ENCODE assay signal across 19 cellular contexts in genomic region chr3:48680811-48681540, GRCh38. TPM values are rescaled to one million over a fixed set of nuclear protein-coding genes. Genes with fewer than 3 reads are reported as not detected.
DNase-seq lines count a peak whose midpoint lies in the region; ATAC-seq and TF ChIP-seq lines count a peak whose summit lies in the region.
"Had no signal": no experiment of that assay in that cellular context is flagged by ENCODE, and none has a peak within 500 bp of the region (broad histone marks: within the 10 kb centered on the region; RNA-seq: fewer than 3 reads in every experiment).

No MANE protein-coding gene starts in this region.

- peaks cover 55% of the 10 kb centered on the region for H3K36me3 ChIP-seq in IMR-90 (ENCODE audit: control insufficient read depth, insufficient read depth, low read length)

- no peak overlapping the region for H3K56ac ChIP-seq in IMR-90 (ENCODE audit: extremely low read depth, insufficient read depth, low read length)

- no peak overlapping the region for H2BK20ac ChIP-seq in IMR-90 (ENCODE audit: low read depth, low read length)

- H2BK5ac ChIP-seq in IMR-90 (ENCODE audit: low read depth, low read length, poor library complexity, severe bottlenecking) = no peak overlapping the region

- no peak for TF ChIP-seq CTCF in IMR-90 (conservative IDR thresholded peaks at IDR 0.05; ENCODE audit: low read depth, low read length)
- TF ChIP-seq CTCF in glutamatergic neuron (IDR thresholded peaks at IDR 0.05; ENCODE audit: partially characterized antibody, unreplicated experiment) = no peak
- TF ChIP-seq CTCF in type B pancreatic cell (conservative IDR thresholded peaks at IDR 0.05) = no peak

- H3K27me3 ChIP-seq in IMR-90 (ENCODE audit: control insufficient read depth, insufficient read depth, low read length) = no peaks in the 10 kb centered on the region

- H3K18ac ChIP-seq in IMR-90 (ENCODE audit: low read depth, low read length) = no peak overlapping the region

- H3K79me1 ChIP-seq in IMR-90 (ENCODE audit: low read depth in 1 of 2, low read length in 2 of 2) = peaks cover 20 to 70% of the 10 kb centered on the region in 2 experiments; a peak in 3 of 4 replicates

- in situ Hi-C loops in IMR-90 (cut with MboI; ENCODE audit: low sequenced_read_pairs) = no loop called here

- no TSS peak for BruUV-seq in IMR-90 (replicated peaks; lab: Mats Ljungman, UMichigan)

- no peak overlapping the region for H3K4me3 ChIP-seq in IMR-90 (ENCODE audit: insufficient read depth, low read depth, low read length)

- H3K4me1 Mint-ChIP-seq in glutamatergic neuron (ENCODE audit: low read depth, unreplicated experiment) (peaks cover 12% of the 10 kb centered on the region), type B pancreatic cell (ENCODE audit: unreplicated experiment) (peaks cover 17% of the 10 kb centered on the region)
- H3K4me1 Mint-ChIP-seq in stimulated activated effector memory CD8-positive, alpha-beta T cell treated with anti-CD3 and anti-CD28 coated beads, Interleukin-12 subunit alpha, Interleukin-12 subunit beta, amount 100 ng/mL, for 72 hours = peaks cover 39% of the 10 kb centered on the region

- H3K23ac ChIP-seq in IMR-90 (ENCODE audit: low read depth, low read length) = no peak overlapping the region

- H3K9me1 ChIP-seq in IMR-90 (ENCODE audit: insufficient read depth, low read length) = peaks cover 54% of the 10 kb centered on the region

- intact Hi-C loops in IMR-90 (cut with micrococcal nuclease) = no loop called here

- H3K9me3 Mint-ChIP-seq in activated naive CD4-positive, alpha-beta T cell treated with anti-CD3 and anti-CD28 coated beads, Interleukin-2, amount 50 U/mL, for 72 hours = no peaks in the 10 kb centered on the region
- H3K9me3 Mint-ChIP-seq in glutamatergic neuron (ENCODE audit: unreplicated experiment) (peaks cover under 1% of the 10 kb centered on the region), type B pancreatic cell (no peaks in the 10 kb centered on the region)
- H3K9me3 Mint-ChIP-seq in stimulated activated effector memory CD8-positive, alpha-beta T cell treated with anti-CD3 and anti-CD28 coated beads, Interleukin-12 subunit alpha, Interleukin-12 subunit beta, amount 100 ng/mL, for 72 hours = no peaks in the 10 kb centered on the region
- H3K9me3 Mint-ChIP-seq: CD4-positive, alpha-beta memory T cell had no signal

- H3K4me3 Mint-ChIP-seq in glutamatergic neuron (ENCODE audit: unreplicated experiment) (no peak overlapping the region), type B pancreatic cell (no peak overlapping the region)
- no peak overlapping the region for H3K4me3 Mint-ChIP-seq in stimulated activated effector memory CD8-positive, alpha-beta T cell treated with anti-CD3 and anti-CD28 coated beads, Interleukin-12 subunit alpha, Interleukin-12 subunit beta, amount 100 ng/mL, for 72 hours

- no peak overlapping the region for H3K9ac ChIP-seq in IMR-90 (ENCODE audit: low read depth, low read length)

- POLR2A ChIA-PET in IMR-90 (lab: Charles Lee; ENCODE audit: unreplicated experiment) = no interaction called here

- WGBS in IMR-90 (ENCODE audit: extremely low coverage in 2 of 2, insufficient read length in 1 of 2), 2 experiments = 87% methylated on average over 10 of the region's 17 CpGs; no CpG with 5 or more reads in 1 of the 2 experiments

- H4K8ac ChIP-seq in IMR-90 (ENCODE audit: low read depth in 2 of 2, low read length in 2 of 2) = no peak overlapping the region

- H3K27ac ChIP-seq in IMR-90 (ENCODE audit: insufficient read depth, low read length) = no peak overlapping the region

- dilution Hi-C loops in IMR-90 (cut with HindIII; ENCODE audit: low sequenced_read_pairs, unreplicated experiment) = no loop called here

- H3K27me3 Mint-ChIP-seq in glutamatergic neuron (ENCODE audit: unreplicated experiment) = peaks cover 5% of the 10 kb centered on the region
- H3K27me3 Mint-ChIP-seq in type B pancreatic cell = no peaks in the 10 kb centered on the region
- H3K27me3 Mint-ChIP-seq: CD4-positive, alpha-beta memory T cell had no signal

- H2BK15ac ChIP-seq in IMR-90 (ENCODE audit: low read depth, low read length) = no peak overlapping the region

- CTCF ChIA-PET in IMR-90 (lab: Yijun Ruan, JAX) = no interaction called here

- TF ChIP-seq POLR2A in IMR-90 (IDR thresholded peaks at IDR 0.05; ENCODE audit: low read depth, low read length) = no peak

- no peak for DNase-seq in activated naive CD4-positive, alpha-beta T cell treated with anti-CD3 and anti-CD28 coated beads, Interleukin-2, amount 50 U/mL, for 72 hours (ENCODE audit: low spot score in 2 of 2)
- DNase-seq in activated naive CD4-positive, alpha-beta T cell (lab: John Stamatoyannopoulos, UW) = no peak
- no peak for DNase-seq in IMR-90
- no peak for DNase-seq in glutamatergic neuron
- DNase-seq in stimulated activated effector memory CD8-positive, alpha-beta T cell treated with anti-CD3 and anti-CD28 coated beads, Interleukin-12 subunit alpha, Interleukin-12 subunit beta, amount 100 ng/mL, for 72 hours (ENCODE audit: low spot score in 2 of 2) = no peak
- DNase-seq in glomerular visceral epithelial cell (ENCODE audit: extremely low spot score) = no peak
- no peak for DNase-seq in type B pancreatic cell (ENCODE audit: extremely low spot score, unreplicated experiment)
- DNase-seq: AML-193; CD4-positive, alpha-beta memory T cell; KG1; NCI-H1092 treated with DMSO at 0.1 percent for 48 hours; NCI-H1694; NCI-H2107; NCI-H69; NK-92 treated with Interleukin-12 subunit alpha and Interleukin-12 subunit beta, amount 100 ng/mL, for 24 hours; OCI-M1 had no signal

- no peak for ATAC-seq in activated naive CD4-positive, alpha-beta T cell treated with anti-CD3 and anti-CD28 coated beads, Interleukin-2, amount 50 U/mL, for 72 hours
- no peak for ATAC-seq in IMR-90 (ENCODE audit: low read depth)
- no peak for ATAC-seq in stimulated activated effector memory CD8-positive, alpha-beta T cell treated with anti-CD3 and anti-CD28 coated beads, Interleukin-12 subunit alpha, Interleukin-12 subunit beta, amount 100 ng/mL, for 72 hours

- H3K14ac ChIP-seq in IMR-90 (replicated peaks; ENCODE audit: low read depth, low read length) = no peak overlapping the region

- peak overlapping the region; percentile 23 to 69 for H3K27ac Mint-ChIP-seq in activated naive CD4-positive, alpha-beta T cell treated with anti-CD3 and anti-CD28 coated beads, Interleukin-2, amount 50 U/mL, for 72 hours
- peak overlapping the region; percentile 35 for H3K27ac Mint-ChIP-seq in glutamatergic neuron (ENCODE audit: unreplicated experiment)
- H3K27ac Mint-ChIP-seq in stimulated activated effector memory CD8-positive, alpha-beta T cell treated with anti-CD3 and anti-CD28 coated beads, Interleukin-12 subunit alpha, Interleukin-12 subunit beta, amount 100 ng/mL, for 72 hours = peak overlapping the region; percentile 75
- H3K27ac Mint-ChIP-seq in type B pancreatic cell = no peak overlapping the region

- H4K5ac ChIP-seq in IMR-90 (ENCODE audit: low read depth, low read length) = no peak overlapping the region

- no peak overlapping the region for H2AK5ac ChIP-seq in IMR-90 (ENCODE audit: low read depth, low read length)

- no peaks in the 10 kb centered on the region for H3K9me3 ChIP-seq in IMR-90 (ENCODE audit: control insufficient read depth, insufficient read depth, low read length)

- H2AK9ac ChIP-seq in IMR-90 (replicated peaks; ENCODE audit: low read depth, low read length, poor library complexity) = peak overlapping the region; percentile 48

- H3K36me3 Mint-ChIP-seq in activated naive CD4-positive, alpha-beta T cell treated with anti-CD3 and anti-CD28 coated beads, Interleukin-2, amount 50 U/mL, for 72 hours = peaks cover 0 to 58% of the 10 kb centered on the region in 2 donors
- peaks cover 8% of the 10 kb centered on the region for H3K36me3 Mint-ChIP-seq in glutamatergic neuron (ENCODE audit: unreplicated experiment)
- H3K36me3 Mint-ChIP-seq in stimulated activated effector memory CD8-positive, alpha-beta T cell treated with anti-CD3 and anti-CD28 coated beads, Interleukin-12 subunit alpha, Interleukin-12 subunit beta, amount 100 ng/mL, for 72 hours = peaks cover 49% of the 10 kb centered on the region
- peaks cover 19% of the 10 kb centered on the region for H3K36me3 Mint-ChIP-seq in type B pancreatic cell

- H4K91ac ChIP-seq in IMR-90 (ENCODE audit: insufficient read depth, low read depth, low read length) = no peak overlapping the region

- no peak for TF ChIP-seq RAD21 in IMR-90 (IDR thresholded peaks at IDR 0.05; ENCODE audit: low read length)

- no peak overlapping the region for H3K4me2 ChIP-seq in IMR-90 (ENCODE audit: low read depth, low read length)

- H2AFZ ChIP-seq in IMR-90 (replicated peaks; ENCODE audit: low read length, poor library complexity) = no peak overlapping the region

- no peak overlapping the region for H2BK120ac ChIP-seq in IMR-90 (ENCODE audit: low read depth, low read length)

- peaks cover 19% of the 10 kb centered on the region for H4K20me1 ChIP-seq in IMR-90 (ENCODE audit: insufficient read depth, low read length)

- no peak overlapping the region for H3K4ac ChIP-seq in IMR-90 (ENCODE audit: low read depth, low read length)

- peaks cover 34% of the 10 kb centered on the region for H3K4me1 ChIP-seq in IMR-90 (ENCODE audit: control insufficient read depth, insufficient read depth, low read length)

RNA-seq across cellular contexts. Expression of gene NCKIPSD, which starts 4.7 kb away (rescaled TPM):
- total RNA-seq in activated naive CD4-positive, alpha-beta T cell treated with anti-CD3 and anti-CD28 coated beads, Interleukin-2, amount 50 U/mL, for 72 hours = 10 to 100 TPM; 45.7 to 77.2 TPM
- 21.0 and 21.9 TPM in 2 replicates for total RNA-seq in IMR-90 (2012; rRNA removed)
- polyA plus RNA-seq in IMR-90 (2012; rRNA removed) = 38.3 and 42.3 TPM in 2 replicates
- polyA plus RNA-seq in IMR-90 (2012; cell fraction: cytosol; rRNA removed) = 15.5 and 40.7 TPM in 2 replicates
- 71.9 and 123 TPM in 2 replicates for polyA plus RNA-seq in IMR-90 (2012; cell fraction: nucleus; rRNA removed; ENCODE audit: low replicate concordance)
- total RNA-seq in glutamatergic neuron (ENCODE audit: unreplicated experiment) = 35.5 TPM
- 20.1 and 22.1 TPM in 2 replicates for total RNA-seq in type B pancreatic cell (ENCODE audit: low replicate concordance)

RNA-seq across cellular contexts. Expression of gene CELSR3, which starts 18.3 kb away (rescaled TPM):
- 10 to 100 TPM; 12.6 to 13.1 TPM for total RNA-seq in activated naive CD4-positive, alpha-beta T cell treated with anti-CD3 and anti-CD28 coated beads, Interleukin-2, amount 50 U/mL, for 72 hours
- total RNA-seq in IMR-90 (2012; rRNA removed) = 0.18 and 0.28 TPM in 2 replicates
- 0.59 and 0.63 TPM in 2 replicates for polyA plus RNA-seq in IMR-90 (2012; rRNA removed)
- 0.21 and 0.46 TPM in 2 replicates for polyA plus RNA-seq in IMR-90 (2012; cell fraction: cytosol; rRNA removed)
- 2.5 and 3.7 TPM in 2 replicates for polyA plus RNA-seq in IMR-90 (2012; cell fraction: nucleus; rRNA removed; ENCODE audit: low replicate concordance)
- 162 TPM for total RNA-seq in glutamatergic neuron (ENCODE audit: unreplicated experiment)
- 9.8 and 10.2 TPM in 2 replicates for total RNA-seq in type B pancreatic cell (ENCODE audit: low replicate concordance)

RNA-seq across cellular contexts. Expression of gene IP6K2, which starts 36.0 kb away (rescaled TPM):
- total RNA-seq in activated naive CD4-positive, alpha-beta T cell treated with anti-CD3 and anti-CD28 coated beads, Interleukin-2, amount 50 U/mL, for 72 hours = 10 to 100 TPM; 53.8 to 73.5 TPM
- total RNA-seq in IMR-90 (2012; rRNA removed) (73.7 and 76.9 TPM in 2 replicates), glutamatergic neuron (ENCODE audit: unreplicated experiment) (182 TPM), type B pancreatic cell (ENCODE audit: low replicate concordance) (104 and 145 TPM in 2 replicates)
- polyA plus RNA-seq in IMR-90 (2012; rRNA removed) = 155 and 169 TPM in 2 replicates
- polyA plus RNA-seq in IMR-90 (2012; cell fraction: cytosol; rRNA removed) = 86.6 and 128 TPM in 2 replicates
- polyA plus RNA-seq in IMR-90 (2012; cell fraction: nucleus; rRNA removed; ENCODE audit: low replicate concordance) = 518 and 581 TPM in 2 replicates

RNA-seq across cellular contexts. Expression of gene SLC26A6, which starts 45.7 kb away (rescaled TPM):
- total RNA-seq in activated naive CD4-positive, alpha-beta T cell treated with anti-CD3 and anti-CD28 coated beads, Interleukin-2, amount 50 U/mL, for 72 hours = 100 to 1,000 TPM in 1 of 2 donors, 10 to 100 TPM in 1; 38.3 to 110 TPM
- 11.7 and 11.8 TPM in 2 replicates for total RNA-seq in IMR-90 (2012; rRNA removed)
- 31.4 and 34.3 TPM in 2 replicates for polyA plus RNA-seq in IMR-90 (2012; rRNA removed)
- 12.8 and 16.9 TPM in 2 replicates for polyA plus RNA-seq in IMR-90 (2012; cell fraction: cytosol; rRNA removed)
- 352 and 485 TPM in 2 replicates for polyA plus RNA-seq in IMR-90 (2012; cell fraction: nucleus; rRNA removed; ENCODE audit: low replicate concordance)
- total RNA-seq in glutamatergic neuron (ENCODE audit: unreplicated experiment) = 26.0 TPM
- 19.7 and 35.6 TPM in 2 replicates for total RNA-seq in type B pancreatic cell (ENCODE audit: low replicate concordance)

RNA-seq across cellular contexts. Expression of gene TMEM89, which starts 59.4 kb away (rescaled TPM):
- under 1 TPM in 1 of 2 donors, not detected in 1; 0.36 TPM for total RNA-seq in activated naive CD4-positive, alpha-beta T cell treated with anti-CD3 and anti-CD28 coated beads, Interleukin-2, amount 50 U/mL, for 72 hours
- total RNA-seq in IMR-90 (2012; rRNA removed) = not detected in 2 replicates
- polyA plus RNA-seq in IMR-90 (2012; rRNA removed) = 0.15 TPM in 1 of 2 replicates, not detected in the other
- not detected in 2 replicates for polyA plus RNA-seq in IMR-90 (2012; cell fraction: cytosol; rRNA removed)
- polyA plus RNA-seq in IMR-90 (2012; cell fraction: nucleus; rRNA removed; ENCODE audit: low replicate concordance) = 0.63 and 1.1 TPM in 2 replicates
- total RNA-seq in glutamatergic neuron (ENCODE audit: unreplicated experiment) = not detected
- not detected in 2 replicates for total RNA-seq in type B pancreatic cell (ENCODE audit: low replicate concordance)
- total RNA-seq: CD4-positive, alpha-beta memory T cell; Daoy; H4; M059J had no signal
- polyA plus RNA-seq: CD4-positive, alpha-beta memory T cell had no signal

Comparison
In these comparisons a context has a peak if more than half of its experiments do, and no peak if none do; other contexts are left out.
1. RNA of gene CELSR3, which starts 18.3 kb away (total RNA-seq): 162 TPM in glutamatergic neuron (single experiment); 12.6 to 13.1 TPM in activated naive CD4-positive, alpha-beta T cell treated with anti-CD3 and anti-CD28 coated beads, Interleukin-2, amount 50 U/mL, for 72 hours, 9.8 to 10.2 TPM in type B pancreatic cell and 0.18 to 0.28 TPM in IMR-90; every median in the first group is over 10 times any median in the second.